ENCODE assay signal across 12 cellular contexts in the genomic region with DNA sequence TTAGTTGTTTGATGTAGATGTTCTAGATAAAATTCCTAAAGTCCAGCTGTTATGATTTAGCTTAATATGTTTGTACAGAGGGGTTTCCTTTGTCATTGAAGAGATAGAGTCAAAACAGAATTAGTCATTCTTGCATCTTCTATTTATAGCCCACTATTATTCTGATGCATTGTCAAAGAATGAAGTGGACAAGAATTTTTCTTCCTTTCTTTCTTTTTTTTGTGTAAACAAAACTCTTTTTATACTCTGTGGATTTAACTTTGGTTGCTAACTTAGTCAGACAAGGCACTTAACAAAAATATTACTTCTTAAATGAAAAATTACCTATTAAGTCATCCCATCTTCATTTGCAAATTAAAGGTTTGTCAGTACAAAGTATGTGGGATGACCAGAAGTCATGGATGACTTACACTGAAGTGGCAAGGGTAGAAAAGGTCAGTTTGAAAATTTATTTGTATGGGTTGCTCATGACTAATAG.
DNase-seq lines count a peak whose midpoint lies in the region; ATAC-seq, FAIRE-seq and TF ChIP-seq lines count a peak whose summit lies in the region.
"Had no signal": no experiment of that assay in that cellular context is flagged by ENCODE, and none has a peak within 500 bp of the region (broad histone marks: within the 10 kb centered on the region; RNA-seq: fewer than 3 reads in every experiment).

No MANE protein-coding gene starts in this region.

- ATAC-seq in RWPE2 (ENCODE audit: low read depth), result peak; percentile 61
- no peak for ATAC-seq in GM21526 (IDR thresholded peaks at IDR 0.05; ENCODE audit: low FRiP score, unreplicated experiment)
- no peak for ATAC-seq in HG03280 (IDR thresholded peaks at IDR 0.05; ENCODE audit: unreplicated experiment)

- no peaks in the 10 kb centered on the region for H3K9me3 ChIP-seq in RWPE2 (ENCODE audit: severe bottlenecking)
- no peaks in the 10 kb centered on the region for H3K9me3 ChIP-seq in small intestine (ENCODE audit: control insufficient read depth, low read depth)

- peaks cover 7% of the 10 kb centered on the region for H3K4me1 ChIP-seq in RWPE2 (ENCODE audit: insufficient read depth, poor library complexity, severe bottlenecking)
- no peaks in the 10 kb centered on the region for H3K4me1 ChIP-seq in small intestine (ENCODE audit: control insufficient read depth in 2 of 2, insufficient read depth in 1 of 2, low read depth in 1 of 2, low read length in 1 of 2)

- H3K27ac ChIP-seq in RWPE2 (ENCODE audit: poor library complexity, severe bottlenecking) (no peak overlapping the region), small intestine (ENCODE audit: low read depth in 1 of 2, low read length in 1 of 2) (no peak overlapping the region)
- H3K27ac ChIP-seq: WERI-Rb-1 had no signal

- H3K27me3 ChIP-seq in RWPE2 (ENCODE audit: insufficient read depth, poor library complexity, severe bottlenecking), result no peaks in the 10 kb centered on the region
- H3K27me3 ChIP-seq in small intestine (ENCODE audit: control insufficient read depth in 2 of 2, insufficient read depth in 2 of 2, low read length in 2 of 2), result no peaks in the 10 kb centered on the region

- DNase-seq in DMS53 (lab: John Stamatoyannopoulos, UW) (peak; percentile 75), RWPE2 (ENCODE audit: low spot score) (no peak), fibroblast of mammary gland (ENCODE audit: low read depth) (peak; percentile 94), renal cortical epithelial cell (ENCODE audit: low read depth) (peak; percentile 59), small intestine (no peak), 8988T (no peak)
- DNase-seq: KG1, NCI-H345, RPMI8226, WERI-Rb-1 had no signal

- H3K36me3 ChIP-seq in RWPE2 (ENCODE audit: low read depth) (no peaks in the 10 kb centered on the region), small intestine (ENCODE audit: control insufficient read depth in 2 of 2, insufficient read depth in 2 of 2, low read length in 2 of 2) (no peaks in the 10 kb centered on the region)
- H3K36me3 ChIP-seq: WERI-Rb-1 had no signal

- H3K4me3 ChIP-seq in RWPE2 (ENCODE audit: severe bottlenecking) (no peak overlapping the region), fibroblast of mammary gland (ENCODE audit: control insufficient read depth, low read depth, low read length) (no peak overlapping the region), small intestine (ENCODE audit: low read depth in 1 of 2, low read length in 2 of 2) (no peak overlapping the region)

- TF ChIP-seq CTCF in RWPE2 (IDR thresholded peaks at IDR 0.05; ENCODE audit: poor library complexity, severe bottlenecking) (no peak), fibroblast of mammary gland (conservative IDR thresholded peaks at IDR 0.05; ENCODE audit: control insufficient read depth, insufficient read depth, low read depth, low read length) (no peak)

- FAIRE-seq in small intestine (lab: Jason Lieb, UNC), result no peak

Comparison
In these comparisons a context has a peak if more than half of its experiments do, and no peak if none do; other contexts are left out.
1. DNase-seq: peak in DMS53 (single experiment), fibroblast of mammary gland (single experiment) and renal cortical epithelial cell (single experiment); none in RWPE2 (single experiment), small intestine (single experiment) and 8988T (single experiment).